ENCODE assay signal across 1 cellular context in the genomic region with DNA sequence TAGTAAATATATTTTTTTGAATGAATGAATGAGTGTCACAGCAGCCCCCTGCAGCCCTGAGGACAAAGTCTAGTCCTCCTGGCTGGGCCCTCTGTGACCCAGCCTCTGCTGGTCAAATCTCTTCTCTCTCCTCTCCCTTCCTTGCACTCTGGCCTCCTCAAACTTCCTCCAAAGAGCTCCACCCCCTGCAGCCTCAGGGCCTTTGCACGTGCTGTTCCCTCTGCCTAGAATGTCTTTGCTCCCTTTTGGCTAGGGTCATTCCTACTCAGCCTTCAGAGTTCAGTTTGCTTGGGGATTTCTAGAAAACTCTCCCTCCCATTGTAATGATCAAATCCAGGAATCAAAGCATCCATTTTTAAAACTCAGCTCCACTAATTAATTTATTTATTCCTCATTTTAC.
TF ChIP-seq lines count a peak whose summit lies in the region.

No MANE protein-coding gene starts in this region.

TF ChIP-seq in endothelial cell of umbilical vein, 7 proteins besides CTCF, POLR2A, EP300 and RAD21:
- TF ChIP-seq MYC (IDR thresholded peaks at IDR 0.05; ENCODE audit: low read depth, low read length): no peak
- no peak for TF ChIP-seq FOS (IDR thresholded peaks at IDR 0.05; ENCODE audit: borderline replicate concordance, insufficient read depth, low read length)
- TF ChIP-seq GATA2 (IDR thresholded peaks at IDR 0.05; ENCODE audit: insufficient read depth, insufficient read length, low read depth, low read length): no peak
- TF ChIP-seq EZH2 (IDR thresholded peaks at IDR 0.05; ENCODE audit: borderline replicate concordance, low read depth, low read length, severe bottlenecking): no peak
- TF ChIP-seq POLR2AphosphoS5 (IDR thresholded peaks at IDR 0.05; ENCODE audit: insufficient read depth, low read depth, low read length): no peak
- no peak for TF ChIP-seq JUN (IDR thresholded peaks at IDR 0.05; ENCODE audit: borderline replicate concordance, insufficient read depth, insufficient read length, low read depth)
- TF ChIP-seq, protein P1, sequence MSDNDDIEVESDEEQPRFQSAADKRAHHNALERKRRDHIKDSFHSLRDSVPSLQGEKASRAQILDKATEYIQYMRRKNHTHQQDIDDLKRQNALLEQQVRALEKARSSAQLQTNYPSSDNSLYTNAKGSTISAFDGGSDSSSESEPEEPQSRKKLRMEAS (IDR thresholded peaks at IDR 0.05; ENCODE audit: insufficient read depth, insufficient read length): no peak
